In the genomic region with DNA sequence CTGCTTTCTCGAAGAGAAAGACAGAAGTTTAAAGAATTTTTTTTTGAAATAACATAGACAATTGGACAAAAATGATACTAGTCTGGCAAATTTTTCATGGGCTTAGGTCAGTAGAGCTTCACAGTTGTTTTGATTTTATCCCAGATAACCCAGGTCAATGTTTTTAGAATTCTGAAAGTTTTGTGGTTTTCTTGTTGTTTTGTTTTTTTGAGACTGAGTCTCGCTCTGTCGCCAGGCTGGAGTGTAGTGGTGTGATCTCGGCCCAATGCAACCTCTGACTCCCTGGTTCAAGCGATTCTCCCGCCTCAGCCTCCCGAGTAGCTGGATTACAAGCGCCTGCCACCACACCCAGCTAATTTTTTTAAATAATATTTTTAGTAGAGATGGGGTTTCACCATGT, we compare ENCODE assay signal across 1 cellular context.
TF ChIP-seq lines count a peak whose summit lies in the region.

No MANE protein-coding gene starts in this region.

TF ChIP-seq in IMR-90, 13 proteins besides CTCF, POLR2A, EP300 and RAD21:
- TF ChIP-seq, protein P1, sequence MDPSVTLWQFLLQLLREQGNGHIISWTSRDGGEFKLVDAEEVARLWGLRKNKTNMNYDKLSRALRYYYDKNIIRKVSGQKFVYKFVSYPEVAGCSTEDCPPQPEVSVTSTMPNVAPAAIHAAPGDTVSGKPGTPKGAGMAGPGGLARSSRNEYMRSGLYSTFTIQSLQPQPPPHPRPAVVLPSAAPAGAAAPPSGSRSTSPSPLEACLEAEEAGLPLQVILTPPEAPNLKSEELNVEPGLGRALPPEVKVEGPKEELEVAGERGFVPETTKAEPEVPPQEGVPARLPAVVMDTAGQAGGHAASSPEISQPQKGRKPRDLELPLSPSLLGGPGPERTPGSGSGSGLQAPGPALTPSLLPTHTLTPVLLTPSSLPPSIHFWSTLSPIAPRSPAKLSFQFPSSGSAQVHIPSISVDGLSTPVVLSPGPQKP (IDR thresholded peaks at IDR 0.05; ENCODE audit: borderline replicate concordance, low read depth, low read length) = no peak
- TF ChIP-seq, protein P2, sequence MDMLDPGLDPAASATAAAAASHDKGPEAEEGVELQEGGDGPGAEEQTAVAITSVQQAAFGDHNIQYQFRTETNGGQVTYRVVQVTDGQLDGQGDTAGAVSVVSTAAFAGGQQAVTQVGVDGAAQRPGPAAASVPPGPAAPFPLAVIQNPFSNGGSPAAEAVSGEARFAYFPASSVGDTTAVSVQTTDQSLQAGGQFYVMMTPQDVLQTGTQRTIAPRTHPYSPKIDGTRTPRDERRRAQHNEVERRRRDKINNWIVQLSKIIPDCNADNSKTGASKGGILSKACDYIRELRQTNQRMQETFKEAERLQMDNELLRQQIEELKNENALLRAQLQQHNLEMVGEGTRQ (IDR thresholded peaks at IDR 0.05; ENCODE audit: low read depth, low read length) = no peak
- TF ChIP-seq NFE2L2 (IDR thresholded peaks at IDR 0.05; ENCODE audit: low read depth, low read length) (no peak), MAZ (IDR thresholded peaks at IDR 0.05; ENCODE audit: borderline replicate concordance, low read depth, low read length) (no peak), RFX5 (IDR thresholded peaks at IDR 0.05; ENCODE audit: low read depth, low read length) (no peak), BHLHE40 (IDR thresholded peaks at IDR 0.05; ENCODE audit: low read depth, low read length) (no peak)
